1 cellular context compared by ENCODE assay signal in the genomic region with DNA sequence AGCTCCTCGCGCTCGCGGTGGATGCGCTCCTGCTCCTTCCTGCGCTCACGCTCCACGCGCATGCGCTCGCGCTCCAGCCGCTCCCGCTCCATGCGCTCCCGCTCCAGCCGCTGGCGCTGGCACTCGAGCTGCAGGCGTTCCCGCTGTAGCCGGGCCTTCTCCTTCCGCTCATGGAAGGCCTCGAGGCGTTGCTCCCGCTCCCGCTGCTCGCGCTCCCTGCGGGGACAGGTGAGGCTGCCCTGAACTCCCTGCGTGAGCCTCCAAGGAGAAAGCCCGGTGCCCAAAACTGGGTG.
A peak's percentile ranks its signal among the peaks of the same experiment; 100 is the strongest.
TF ChIP-seq lines count a peak whose summit lies in the region.

No MANE protein-coding gene starts in this region.

TF ChIP-seq in K562, 482 proteins besides CTCF, POLR2A, EP300 and RAD21:
- TF ChIP-seq, protein P1, sequence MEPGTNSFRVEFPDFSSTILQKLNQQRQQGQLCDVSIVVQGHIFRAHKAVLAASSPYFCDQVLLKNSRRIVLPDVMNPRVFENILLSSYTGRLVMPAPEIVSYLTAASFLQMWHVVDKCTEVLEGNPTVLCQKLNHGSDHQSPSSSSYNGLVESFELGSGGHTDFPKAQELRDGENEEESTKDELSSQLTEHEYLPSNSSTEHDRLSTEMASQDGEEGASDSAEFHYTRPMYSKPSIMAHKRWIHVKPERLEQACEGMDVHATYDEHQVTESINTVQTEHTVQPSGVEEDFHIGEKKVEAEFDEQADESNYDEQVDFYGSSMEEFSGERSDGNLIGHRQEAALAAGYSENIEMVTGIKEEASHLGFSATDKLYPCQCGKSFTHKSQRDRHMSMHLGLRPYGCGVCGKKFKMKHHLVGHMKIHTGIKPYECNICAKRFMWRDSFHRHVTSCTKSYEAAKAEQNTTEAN (CRISPR knock-in tag; IDR thresholded peaks at IDR 0.05), result no peak
- TF ChIP-seq, protein P2, sequence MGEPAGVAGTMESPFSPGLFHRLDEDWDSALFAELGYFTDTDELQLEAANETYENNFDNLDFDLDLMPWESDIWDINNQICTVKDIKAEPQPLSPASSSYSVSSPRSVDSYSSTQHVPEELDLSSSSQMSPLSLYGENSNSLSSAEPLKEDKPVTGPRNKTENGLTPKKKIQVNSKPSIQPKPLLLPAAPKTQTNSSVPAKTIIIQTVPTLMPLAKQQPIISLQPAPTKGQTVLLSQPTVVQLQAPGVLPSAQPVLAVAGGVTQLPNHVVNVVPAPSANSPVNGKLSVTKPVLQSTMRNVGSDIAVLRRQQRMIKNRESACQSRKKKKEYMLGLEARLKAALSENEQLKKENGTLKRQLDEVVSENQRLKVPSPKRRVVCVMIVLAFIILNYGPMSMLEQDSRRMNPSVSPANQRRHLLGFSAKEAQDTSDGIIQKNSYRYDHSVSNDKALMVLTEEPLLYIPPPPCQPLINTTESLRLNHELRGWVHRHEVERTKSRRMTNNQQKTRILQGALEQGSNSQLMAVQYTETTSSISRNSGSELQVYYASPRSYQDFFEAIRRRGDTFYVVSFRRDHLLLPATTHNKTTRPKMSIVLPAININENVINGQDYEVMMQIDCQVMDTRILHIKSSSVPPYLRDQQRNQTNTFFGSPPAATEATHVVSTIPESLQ (CRISPR knock-in tag; IDR thresholded peaks at IDR 0.05), result no peak
- TF ChIP-seq, protein P3, sequence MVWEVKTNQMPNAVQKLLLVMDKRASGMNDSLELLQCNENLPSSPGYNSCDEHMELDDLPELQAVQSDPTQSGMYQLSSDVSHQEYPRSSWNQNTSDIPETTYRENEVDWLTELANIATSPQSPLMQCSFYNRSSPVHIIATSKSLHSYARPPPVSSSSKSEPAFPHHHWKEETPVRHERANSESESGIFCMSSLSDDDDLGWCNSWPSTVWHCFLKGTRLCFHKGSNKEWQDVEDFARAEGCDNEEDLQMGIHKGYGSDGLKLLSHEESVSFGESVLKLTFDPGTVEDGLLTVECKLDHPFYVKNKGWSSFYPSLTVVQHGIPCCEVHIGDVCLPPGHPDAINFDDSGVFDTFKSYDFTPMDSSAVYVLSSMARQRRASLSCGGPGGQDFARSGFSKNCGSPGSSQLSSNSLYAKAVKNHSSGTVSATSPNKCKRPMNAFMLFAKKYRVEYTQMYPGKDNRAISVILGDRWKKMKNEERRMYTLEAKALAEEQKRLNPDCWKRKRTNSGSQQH (CRISPR knock-in tag; IDR thresholded peaks at IDR 0.05), result no peak
- TF ChIP-seq MCM7 (IDR thresholded peaks at IDR 0.05) (no peak), SIN3B (IDR thresholded peaks at IDR 0.05; ENCODE audit: low read depth) (no peak), HNRNPLL (IDR thresholded peaks at IDR 0.05; ENCODE audit: low read depth, low read length, poor library complexity, severe bottlenecking) (no peak), POLR2G (IDR thresholded peaks at IDR 0.05; ENCODE audit: low read depth, low read length) (peak; percentile 50; the same call in 1 of the 2 replicates), BRD4 (IDR thresholded peaks at IDR 0.05) (no peak), RBM22 (IDR thresholded peaks at IDR 0.05; ENCODE audit: low read depth, low read length, poor library complexity, severe bottlenecking) (peak; percentile 61), RBFOX2 (IDR thresholded peaks at IDR 0.05; ENCODE audit: low read depth, low read length) (peak; percentile 45), NUFIP1 (IDR thresholded peaks at IDR 0.05; ENCODE audit: partially characterized antibody) (no peak), MCM3 (IDR thresholded peaks at IDR 0.05) (no peak), SAFB2 (IDR thresholded peaks at IDR 0.05; ENCODE audit: borderline replicate concordance, low read depth, low read length, severe bottlenecking) (no peak)
- TF ChIP-seq, protein P4, sequence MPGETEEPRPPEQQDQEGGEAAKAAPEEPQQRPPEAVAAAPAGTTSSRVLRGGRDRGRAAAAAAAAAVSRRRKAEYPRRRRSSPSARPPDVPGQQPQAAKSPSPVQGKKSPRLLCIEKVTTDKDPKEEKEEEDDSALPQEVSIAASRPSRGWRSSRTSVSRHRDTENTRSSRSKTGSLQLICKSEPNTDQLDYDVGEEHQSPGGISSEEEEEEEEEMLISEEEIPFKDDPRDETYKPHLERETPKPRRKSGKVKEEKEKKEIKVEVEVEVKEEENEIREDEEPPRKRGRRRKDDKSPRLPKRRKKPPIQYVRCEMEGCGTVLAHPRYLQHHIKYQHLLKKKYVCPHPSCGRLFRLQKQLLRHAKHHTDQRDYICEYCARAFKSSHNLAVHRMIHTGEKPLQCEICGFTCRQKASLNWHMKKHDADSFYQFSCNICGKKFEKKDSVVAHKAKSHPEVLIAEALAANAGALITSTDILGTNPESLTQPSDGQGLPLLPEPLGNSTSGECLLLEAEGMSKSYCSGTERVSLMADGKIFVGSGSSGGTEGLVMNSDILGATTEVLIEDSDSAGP (CRISPR knock-in tag; IDR thresholded peaks at IDR 0.05), result no peak
- TF ChIP-seq, protein P5, sequence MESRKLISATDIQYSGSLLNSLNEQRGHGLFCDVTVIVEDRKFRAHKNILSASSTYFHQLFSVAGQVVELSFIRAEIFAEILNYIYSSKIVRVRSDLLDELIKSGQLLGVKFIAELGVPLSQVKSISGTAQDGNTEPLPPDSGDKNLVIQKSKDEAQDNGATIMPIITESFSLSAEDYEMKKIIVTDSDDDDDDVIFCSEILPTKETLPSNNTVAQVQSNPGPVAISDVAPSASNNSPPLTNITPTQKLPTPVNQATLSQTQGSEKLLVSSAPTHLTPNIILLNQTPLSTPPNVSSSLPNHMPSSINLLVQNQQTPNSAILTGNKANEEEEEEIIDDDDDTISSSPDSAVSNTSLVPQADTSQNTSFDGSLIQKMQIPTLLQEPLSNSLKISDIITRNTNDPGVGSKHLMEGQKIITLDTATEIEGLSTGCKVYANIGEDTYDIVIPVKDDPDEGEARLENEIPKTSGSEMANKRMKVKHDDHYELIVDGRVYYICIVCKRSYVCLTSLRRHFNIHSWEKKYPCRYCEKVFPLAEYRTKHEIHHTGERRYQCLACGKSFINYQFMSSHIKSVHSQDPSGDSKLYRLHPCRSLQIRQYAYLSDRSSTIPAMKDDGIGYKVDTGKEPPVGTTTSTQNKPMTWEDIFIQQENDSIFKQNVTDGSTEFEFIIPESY (CRISPR knock-in tag; IDR thresholded peaks at IDR 0.05), result peak; percentile 94
